1 cellular context compared by ENCODE assay signal in genomic region chr1:23422313-23422877, GRCh38.
TF ChIP-seq lines count a peak whose summit lies in the region.

No MANE protein-coding gene starts in this region.

TF ChIP-seq in GM12878, 131 proteins besides CTCF, POLR2A, EP300 and RAD21 (continued from another document):
- TF ChIP-seq E4F1 (IDR thresholded peaks at IDR 0.05; ENCODE audit: borderline replicate concordance, partially characterized antibody): no peak
- TF ChIP-seq EZH2 (IDR thresholded peaks at IDR 0.05; ENCODE audit: borderline replicate concordance, control insufficient read depth, low read depth, low read length): no peak
- no peak for TF ChIP-seq NBN (IDR thresholded peaks at IDR 0.05)
- TF ChIP-seq CBX3 (IDR thresholded peaks at IDR 0.05; ENCODE audit: borderline replicate concordance, low read depth): no peak
- TF ChIP-seq JUND (IDR thresholded peaks at IDR 0.05; ENCODE audit: low read depth, low read length): no peak
- no peak for TF ChIP-seq ZNF384 (IDR thresholded peaks at IDR 0.05; ENCODE audit: borderline replicate concordance, low read depth, low read length)
- no peak for TF ChIP-seq IKZF1 (conservative IDR thresholded peaks at IDR 0.05)
- TF ChIP-seq RAD51 (IDR thresholded peaks at IDR 0.05): no peak
- TF ChIP-seq EED (IDR thresholded peaks at IDR 0.05; ENCODE audit: low read depth): no peak
- no peak for TF ChIP-seq ESRRA (IDR thresholded peaks at IDR 0.05; ENCODE audit: low read length)
- TF ChIP-seq CREM (IDR thresholded peaks at IDR 0.05; ENCODE audit: low read depth): no peak
- TF ChIP-seq PAX8 (IDR thresholded peaks at IDR 0.05): no peak
- no peak for TF ChIP-seq ZBED1 (IDR thresholded peaks at IDR 0.05; ENCODE audit: borderline replicate concordance)
- no peak for TF ChIP-seq USF2 (IDR thresholded peaks at IDR 0.05; ENCODE audit: borderline replicate concordance, low read depth, low read length)
TF ChIP-seq in GM12878: peak in this region for 0.
